In genomic region chr5:143966280-143966679, GRCh38 we compare ENCODE assay signal across 22 cellular contexts.
"Had no signal": no experiment of that assay in that cellular context is flagged by ENCODE, and none has a peak within 500 bp of the region (broad histone marks: within the 10 kb centered on the region; RNA-seq: fewer than 3 reads in every experiment).

No MANE protein-coding gene starts in this region.

- H3K27ac ChIP-seq: esophagus squamous epithelium, neutrophil, parathyroid adenoma, prostate gland, sigmoid colon, stomach, thyroid gland had no signal

- H3K27me3 ChIP-seq: sigmoid colon, stomach, thyroid gland had no signal

- H3K36me3 ChIP-seq: esophagus squamous epithelium, neutrophil, prostate gland, sigmoid colon, stomach, thyroid gland had no signal

- H2AFZ ChIP-seq: parathyroid adenoma had no signal

- H3K4me3 ChIP-seq: esophagus squamous epithelium, lung, mucosa of descending colon, prostate gland, sigmoid colon, stomach, thyroid gland had no signal

- H3K9me3 ChIP-seq: esophagus squamous epithelium, mucosa of descending colon, neutrophil, prostate gland, sigmoid colon, stomach, thyroid gland had no signal

- H3K9ac ChIP-seq: parathyroid adenoma had no signal

- DNase-seq: effector CD8-positive, alpha-beta T cell; erythroblast; esophagus squamous epithelium; hypothalamus; immature natural killer cell; islet precursor cell; mucosa of descending colon; naive B cell; right cardiac atrium; sigmoid colon; stimulated activated CD4-positive, alpha-beta T cell treated with anti-CD3 and anti-CD28 coated beads, Interleukin-2, amount 100 ng/mL, for 24 hours; stimulated activated CD4-positive, alpha-beta T cell treated with anti-CD3 and anti-CD28 coated beads, Interleukin-4, amount 100 ng/mL, for 24 hours; stimulated activated naive CD4-positive, alpha-beta T cell treated with Interleukin-2 at 50 U/mL for 16 hours; stomach; thyroid gland; trophoblast cell had no signal

- H3K4me1 ChIP-seq: esophagus squamous epithelium, parathyroid adenoma, prostate gland, sigmoid colon, stomach, thyroid gland had no signal

- H3K79me2 ChIP-seq: parathyroid adenoma had no signal

- ATAC-seq: mucosa of descending colon; natural killer cell treated with Interleukin-12 subunit alpha and Interleukin-12 subunit beta and Interleukin-15 and Interleukin-18, amount 100 ng/mL, for 72 hours; right cardiac atrium; stimulated activated effector memory CD8-positive, alpha-beta T cell treated with anti-CD3 and anti-CD28 coated beads, Interleukin-12 subunit alpha, Interleukin-12 subunit beta, amount 100 ng/mL, for 72 hours had no signal
